Comparison of ENCODE assay signal across 8 cellular contexts in the genomic region with DNA sequence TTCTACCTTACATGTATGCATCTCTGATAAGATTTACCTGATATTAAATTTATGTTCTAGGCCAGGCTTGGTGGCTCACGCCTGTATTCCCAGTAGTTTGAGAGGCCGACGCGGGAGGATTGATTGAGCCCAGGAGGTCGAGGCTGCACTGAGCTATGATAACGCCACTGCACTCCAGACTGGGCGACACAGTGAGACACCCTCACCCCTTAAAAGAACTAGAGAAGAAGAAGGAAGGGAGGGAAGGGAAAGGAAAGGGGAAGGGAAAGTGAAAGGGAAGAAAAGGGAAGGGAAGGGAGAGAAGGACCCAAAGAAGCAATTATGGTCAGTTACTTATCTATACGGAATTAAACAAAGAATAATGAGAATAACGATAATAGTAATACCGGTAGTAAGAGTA. TPM values are rescaled to one million over a fixed set of nuclear protein-coding genes. Genes with fewer than 3 reads are reported as not detected.
DNase-seq lines count a peak whose midpoint lies in the region; ATAC-seq and TF ChIP-seq lines count a peak whose summit lies in the region.

No MANE protein-coding gene starts in this region.

- POLR2A ChIA-PET in activated CD4-positive, alpha-beta T cell treated with anti-CD3 and anti-CD28 coated beads for 36 hours (lab: Charles Lee): interaction anchor here (0.7 to 1.5 kb wide), 2 partner anchors 47 to 64 kb away, joined by 3 to 4 read pairs; a partner anchor contains a TSS
- POLR2A ChIA-PET in WTC11 (lab: Charles Lee): no interaction called here

- peaks cover 21% of the 10 kb centered on the region for H3K36me3 Mint-ChIP-seq in activated CD4-positive, alpha-beta T cell treated with anti-CD3 and anti-CD28 coated beads for 36 hours (ENCODE audit: low read depth)
- H3K36me3 Mint-ChIP-seq in WTC11: peaks cover 19% of the 10 kb centered on the region

- H3K27ac Mint-ChIP-seq in activated CD4-positive, alpha-beta T cell treated with anti-CD3 and anti-CD28 coated beads for 36 hours: peak overlapping the region; percentile 26
- H3K27ac Mint-ChIP-seq in WTC11: no peak overlapping the region; the same call in 1 of the 2 replicates

- CTCF ChIA-PET in activated CD4-positive, alpha-beta T cell treated with anti-CD3 and anti-CD28 coated beads for 36 hours (lab: Charles Lee): interaction anchor here (1.2 kb wide), 1 partner anchor 52 kb away, joined by 4 read pairs; no protein-coding TSS in a partner anchor
- CTCF ChIA-PET in WTC11 (lab: Charles Lee): interaction anchor here (1.6 to 2.3 kb wide), 4 partner anchors 11 to 308 kb away, joined by 5 to 13 read pairs (median 10); no protein-coding TSS in a partner anchor

- intact Hi-C loops in activated CD4-positive, alpha-beta T cell treated with anti-CD3 and anti-CD28 coated beads for 36 hours (cut with DNase I, micrococcal nuclease): loop anchor here (2.0 to 10.0 kb wide), 8 partner anchors 43 to 1441 kb away; a partner anchor contains a TSS

- H3K9me3 Mint-ChIP-seq in activated CD4-positive, alpha-beta T cell treated with anti-CD3 and anti-CD28 coated beads for 36 hours (ENCODE audit: low read depth): peaks cover 6% of the 10 kb centered on the region
- peaks cover 10% of the 10 kb centered on the region for H3K9me3 Mint-ChIP-seq in WTC11

- H3K27ac ChIP-seq in temporal lobe (ENCODE audit: low read depth, low read length): peak overlapping the region; percentile 63

- no peaks in the 10 kb centered on the region for H3K27me3 Mint-ChIP-seq in activated CD4-positive, alpha-beta T cell treated with anti-CD3 and anti-CD28 coated beads for 36 hours
- H3K27me3 Mint-ChIP-seq in WTC11 (ENCODE audit: low read depth): no peaks in the 10 kb centered on the region; the same call in 1 of the 2 replicates

- peak overlapping the region; percentile 85 for H3K4me3 Mint-ChIP-seq in activated CD4-positive, alpha-beta T cell treated with anti-CD3 and anti-CD28 coated beads for 36 hours
- H3K4me3 Mint-ChIP-seq in WTC11: peak overlapping the region; percentile 82

- in situ Hi-C loops in GM13976 (cut with MboI; ENCODE audit: low sequenced_read_pairs, unreplicated experiment): no loop called here

- no peak for DNase-seq in activated CD4-positive, alpha-beta T cell treated with anti-CD3 and anti-CD28 coated beads for 36 hours
- DNase-seq in activated CD4-positive, alpha-beta T cell treated with anti-CD3 and anti-CD28 coated beads, Interleukin-2, amount 50 U/mL, for 1 hour: no peak
- DNase-seq in WTC11 (ENCODE audit: low spot score): no peak
- DNase-seq in left kidney (ENCODE audit: low read depth, low spot score): peak; percentile 18
- DNase-seq in GM13976 (ENCODE audit: low spot score): no peak

- no peak for ATAC-seq in activated CD4-positive, alpha-beta T cell treated with anti-CD3 and anti-CD28 coated beads for 36 hours
- ATAC-seq in WTC11: no peak
- ATAC-seq in HG03025 (IDR thresholded peaks at IDR 0.05; ENCODE audit: low FRiP score, unreplicated experiment): no peak
- no peak for ATAC-seq in HG02885 (IDR thresholded peaks at IDR 0.05; ENCODE audit: poor library complexity, unreplicated experiment)

- peaks cover 26% of the 10 kb centered on the region for H3K4me1 Mint-ChIP-seq in activated CD4-positive, alpha-beta T cell treated with anti-CD3 and anti-CD28 coated beads for 36 hours
- peaks cover 11% of the 10 kb centered on the region for H3K4me1 Mint-ChIP-seq in WTC11

- TF ChIP-seq CTCF in WTC11 (IDR thresholded peaks at IDR 0.05) (no peak), GM13976 (IDR thresholded peaks at IDR 0.05; ENCODE audit: borderline replicate concordance, control extremely low read depth, extremely low read depth, insufficient read depth, missing control alignments) (no peak)

TF ChIP-seq in WTC11, 78 proteins besides CTCF, POLR2A, EP300 and RAD21:
- TF ChIP-seq ZNF121 (CRISPR knock-in tag; IDR thresholded peaks at IDR 0.05) (peak; percentile 99), NFYB (CRISPR knock-in tag; conservative IDR thresholded peaks at IDR 0.05; ENCODE audit: low read depth) (no peak), ZBTB21 (CRISPR knock-in tag; IDR thresholded peaks at IDR 0.05; ENCODE audit: borderline replicate concordance) (no peak), ZNF138 (CRISPR knock-in tag; conservative IDR thresholded peaks at IDR 0.05) (no peak)
- TF ChIP-seq, protein P1, sequence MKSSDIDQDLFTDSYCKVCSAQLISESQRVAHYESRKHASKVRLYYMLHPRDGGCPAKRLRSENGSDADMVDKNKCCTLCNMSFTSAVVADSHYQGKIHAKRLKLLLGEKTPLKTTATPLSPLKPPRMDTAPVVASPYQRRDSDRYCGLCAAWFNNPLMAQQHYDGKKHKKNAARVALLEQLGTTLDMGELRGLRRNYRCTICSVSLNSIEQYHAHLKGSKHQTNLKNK (CRISPR knock-in tag; IDR thresholded peaks at IDR 0.05): no peak
- TF ChIP-seq, protein P2, sequence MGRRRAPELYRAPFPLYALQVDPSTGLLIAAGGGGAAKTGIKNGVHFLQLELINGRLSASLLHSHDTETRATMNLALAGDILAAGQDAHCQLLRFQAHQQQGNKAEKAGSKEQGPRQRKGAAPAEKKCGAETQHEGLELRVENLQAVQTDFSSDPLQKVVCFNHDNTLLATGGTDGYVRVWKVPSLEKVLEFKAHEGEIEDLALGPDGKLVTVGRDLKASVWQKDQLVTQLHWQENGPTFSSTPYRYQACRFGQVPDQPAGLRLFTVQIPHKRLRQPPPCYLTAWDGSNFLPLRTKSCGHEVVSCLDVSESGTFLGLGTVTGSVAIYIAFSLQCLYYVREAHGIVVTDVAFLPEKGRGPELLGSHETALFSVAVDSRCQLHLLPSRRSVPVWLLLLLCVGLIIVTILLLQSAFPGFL (CRISPR knock-in tag; IDR thresholded peaks at IDR 0.05; ENCODE audit: borderline replicate concordance): no peak
- TF ChIP-seq, protein P3, sequence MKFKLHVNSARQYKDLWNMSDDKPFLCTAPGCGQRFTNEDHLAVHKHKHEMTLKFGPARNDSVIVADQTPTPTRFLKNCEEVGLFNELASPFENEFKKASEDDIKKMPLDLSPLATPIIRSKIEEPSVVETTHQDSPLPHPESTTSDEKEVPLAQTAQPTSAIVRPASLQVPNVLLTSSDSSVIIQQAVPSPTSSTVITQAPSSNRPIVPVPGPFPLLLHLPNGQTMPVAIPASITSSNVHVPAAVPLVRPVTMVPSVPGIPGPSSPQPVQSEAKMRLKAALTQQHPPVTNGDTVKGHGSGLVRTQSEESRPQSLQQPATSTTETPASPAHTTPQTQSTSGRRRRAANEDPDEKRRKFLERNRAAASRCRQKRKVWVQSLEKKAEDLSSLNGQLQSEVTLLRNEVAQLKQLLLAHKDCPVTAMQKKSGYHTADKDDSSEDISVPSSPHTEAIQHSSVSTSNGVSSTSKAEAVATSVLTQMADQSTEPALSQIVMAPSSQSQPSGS (CRISPR knock-in tag; IDR thresholded peaks at IDR 0.05; ENCODE audit: borderline replicate concordance, low read depth): no peak
- TF ChIP-seq, protein P4, sequence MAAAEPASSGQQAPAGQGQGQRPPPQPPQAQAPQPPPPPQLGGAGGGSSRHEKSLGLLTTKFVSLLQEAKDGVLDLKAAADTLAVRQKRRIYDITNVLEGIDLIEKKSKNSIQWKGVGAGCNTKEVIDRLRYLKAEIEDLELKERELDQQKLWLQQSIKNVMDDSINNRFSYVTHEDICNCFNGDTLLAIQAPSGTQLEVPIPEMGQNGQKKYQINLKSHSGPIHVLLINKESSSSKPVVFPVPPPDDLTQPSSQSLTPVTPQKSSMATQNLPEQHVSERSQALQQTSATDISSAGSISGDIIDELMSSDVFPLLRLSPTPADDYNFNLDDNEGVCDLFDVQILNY (CRISPR knock-in tag; IDR thresholded peaks at IDR 0.05): no peak
- TF ChIP-seq, protein P5, sequence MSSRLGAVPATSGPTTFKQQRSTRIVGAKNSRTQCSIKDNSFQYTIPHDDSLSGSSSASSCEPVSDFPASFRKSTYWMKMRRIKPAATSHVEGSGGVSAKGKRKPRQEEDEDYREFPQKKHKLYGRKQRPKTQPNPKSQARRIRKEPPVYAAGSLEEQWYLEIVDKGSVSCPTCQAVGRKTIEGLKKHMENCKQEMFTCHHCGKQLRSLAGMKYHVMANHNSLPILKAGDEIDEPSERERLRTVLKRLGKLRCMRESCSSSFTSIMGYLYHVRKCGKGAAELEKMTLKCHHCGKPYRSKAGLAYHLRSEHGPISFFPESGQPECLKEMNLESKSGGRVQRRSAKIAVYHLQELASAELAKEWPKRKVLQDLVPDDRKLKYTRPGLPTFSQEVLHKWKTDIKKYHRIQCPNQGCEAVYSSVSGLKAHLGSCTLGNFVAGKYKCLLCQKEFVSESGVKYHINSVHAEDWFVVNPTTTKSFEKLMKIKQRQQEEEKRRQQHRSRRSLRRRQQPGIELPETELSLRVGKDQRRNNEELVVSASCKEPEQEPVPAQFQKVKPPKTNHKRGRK (CRISPR knock-in tag; IDR thresholded peaks at IDR 0.05; ENCODE audit: borderline replicate concordance): 0 out of 2 replicates have a peak, but pooled peaks have one; percentile 25

RNA-seq across cellular contexts. Expression of a gene that starts 1.2 kb away (rescaled TPM):
- total RNA-seq in activated CD4-positive, alpha-beta T cell treated with anti-CD3 and anti-CD28 coated beads for 36 hours: 1 to 10 TPM; 7.0 to 8.3 TPM
- total RNA-seq in WTC11 (2021) (10.6 to 14.9 TPM (median 13.2 TPM) in 3 replicates), temporal lobe (56.8 TPM)
